In the genomic region with DNA sequence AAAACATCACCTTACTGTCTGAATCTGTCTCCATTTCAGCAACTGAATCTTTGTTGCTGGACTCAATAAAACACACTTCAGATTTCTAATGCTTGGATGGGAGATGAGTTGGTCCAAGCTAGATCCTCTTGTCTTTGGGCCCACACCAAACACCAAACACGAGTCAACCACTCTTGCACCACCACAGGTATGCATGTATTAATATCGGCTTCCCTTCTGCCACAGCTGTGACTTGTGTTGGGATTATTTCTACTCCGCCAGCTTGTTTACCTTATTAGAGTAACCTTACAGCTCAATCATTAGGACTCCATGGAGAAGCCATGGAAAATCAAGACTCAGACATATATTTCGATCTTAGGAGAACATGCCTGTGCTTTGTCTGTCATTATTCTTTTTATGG, we compare ENCODE assay signal across 11 cellular contexts. TPM values are rescaled to one million over a fixed set of nuclear protein-coding genes. Genes with fewer than 3 reads are reported as not detected.
DNase-seq lines count a peak whose midpoint lies in the region; ATAC-seq and TF ChIP-seq lines count a peak whose summit lies in the region.
"Had no signal": no experiment of that assay in that cellular context is flagged by ENCODE, and none has a peak within 500 bp of the region (broad histone marks: within the 10 kb centered on the region; RNA-seq: fewer than 3 reads in every experiment).

No MANE protein-coding gene starts in this region.

- peaks cover 0 to 4% (median 0%) of the 10 kb centered on the region in 3 donors for H3K9me3 Mint-ChIP-seq in IgD-negative memory B cell
- H3K9me3 Mint-ChIP-seq in stimulated activated memory B cell treated with anti-CD40 and anti-IgM and Interleukin-4, amounts not matched to agents 10 μg/mL and 1 μg/mL and 100 μg/mL, for 72 hours, result peaks cover 5% of the 10 kb centered on the region
- H3K9me3 Mint-ChIP-seq: CD4-positive, CD25-positive, alpha-beta regulatory T cell had no signal

- H3K36me3 Mint-ChIP-seq in IgD-negative memory B cell (peaks cover 2% of the 10 kb centered on the region), T-helper 17 cell (ENCODE audit: low read depth) (peaks cover 2% of the 10 kb centered on the region)
- peaks cover 27% of the 10 kb centered on the region for H3K36me3 Mint-ChIP-seq in stimulated activated memory B cell treated with anti-CD40 and anti-IgM and Interleukin-4, amounts not matched to agents 10 μg/mL and 1 μg/mL and 100 μg/mL, for 72 hours
- H3K36me3 Mint-ChIP-seq: CD4-positive, CD25-positive, alpha-beta regulatory T cell had no signal

- H3K9me3 ChIP-seq in T-helper 17 cell (ENCODE audit: control insufficient read depth, low read length, poor library complexity, severe bottlenecking) (no peaks in the 10 kb centered on the region), vagina (no peaks in the 10 kb centered on the region)

- peak; percentile 34 for DNase-seq in AG10803 (ENCODE audit: low read depth)
- DNase-seq in T-helper 17 cell, result no peak
- DNase-seq in DMS153 treated with DMSO at 0.1 percent for 48 hours (lab: John Stamatoyannopoulos, UW; ENCODE audit: unreplicated experiment), result no peak
- no peak for DNase-seq in vagina (ENCODE audit: extremely low spot score in 2 of 2)
- DNase-seq: CD4-positive, CD25-positive, alpha-beta regulatory T cell; GOT3; H9 had no signal

- ATAC-seq in T-helper 17 cell (no peak), GM19395 (IDR thresholded peaks at IDR 0.05; ENCODE audit: unreplicated experiment) (no peak)
- ATAC-seq in stimulated activated memory B cell treated with anti-CD40 and anti-IgM and Interleukin-4, amounts not matched to agents 10 μg/mL and 1 μg/mL and 100 μg/mL, for 72 hours, result no peak

- no peak overlapping the region for H3K27ac ChIP-seq in vagina

- H3K27ac Mint-ChIP-seq in IgD-negative memory B cell (peak overlapping the region in 2 of 3 donors; percentile 7 to 16), T-helper 17 cell (peak overlapping the region; percentile 8)
- peak overlapping the region; percentile 19 for H3K27ac Mint-ChIP-seq in stimulated activated memory B cell treated with anti-CD40 and anti-IgM and Interleukin-4, amounts not matched to agents 10 μg/mL and 1 μg/mL and 100 μg/mL, for 72 hours

- H3K4me3 Mint-ChIP-seq in IgD-negative memory B cell (no peak overlapping the region), T-helper 17 cell (no peak overlapping the region)
- H3K4me3 Mint-ChIP-seq in stimulated activated memory B cell treated with anti-CD40 and anti-IgM and Interleukin-4, amounts not matched to agents 10 μg/mL and 1 μg/mL and 100 μg/mL, for 72 hours, result no peak overlapping the region
- H3K4me3 Mint-ChIP-seq: CD4-positive, CD25-positive, alpha-beta regulatory T cell; H9 had no signal

- H3K4me3 ChIP-seq in AG10803 (ENCODE audit: low read length) (no peak overlapping the region), vagina (no peak overlapping the region)
- H3K4me3 ChIP-seq: BLaER1 treated with 17β-estradiol and CSF1 and Interleukin-3, amounts not matched to agents 10 nM and 100 nM had no signal

- TF ChIP-seq POLR2A in vagina (IDR thresholded peaks at IDR 0.05), result no peak

- H3K4me1 ChIP-seq in vagina, result peaks cover 24% of the 10 kb centered on the region

- H3K36me3 ChIP-seq in vagina, result peaks cover 0 to 3% of the 10 kb centered on the region in 2 donors

- no peaks in the 10 kb centered on the region for H3K27me3 ChIP-seq in vagina
- H3K27me3 ChIP-seq: BLaER1 treated with 17β-estradiol and CSF1 and Interleukin-3, amounts not matched to agents 10 nM and 100 nM had no signal

- H3K27me3 Mint-ChIP-seq in IgD-negative memory B cell (no peaks in the 10 kb centered on the region), T-helper 17 cell (no peaks in the 10 kb centered on the region)
- H3K27me3 Mint-ChIP-seq in stimulated activated memory B cell treated with anti-CD40 and anti-IgM and Interleukin-4, amounts not matched to agents 10 μg/mL and 1 μg/mL and 100 μg/mL, for 72 hours, result no peaks in the 10 kb centered on the region
- H3K27me3 Mint-ChIP-seq: CD4-positive, CD25-positive, alpha-beta regulatory T cell had no signal

- TF ChIP-seq CTCF in AG10803 (conservative IDR thresholded peaks at IDR 0.05; ENCODE audit: low read length) (no peak), vagina (IDR thresholded peaks at IDR 0.05) (no peak)

- intact Hi-C loops in vagina (cut with DNase I), result no loop called here

- H3K4me1 Mint-ChIP-seq in IgD-negative memory B cell (peaks cover 20 to 30% (median 24%) of the 10 kb centered on the region in 3 donors), T-helper 17 cell (peaks cover 31% of the 10 kb centered on the region)
- H3K4me1 Mint-ChIP-seq in stimulated activated memory B cell treated with anti-CD40 and anti-IgM and Interleukin-4, amounts not matched to agents 10 μg/mL and 1 μg/mL and 100 μg/mL, for 72 hours, result peaks cover 38% of the 10 kb centered on the region

RNA-seq across cellular contexts. Expression of a gene that starts 49.9 kb away (rescaled TPM):
- 0.80 TPM for polyA plus RNA-seq in IgD-negative memory B cell
- total RNA-seq in T-helper 17 cell (10 to 100 TPM; 33.8 to 57.3 TPM), vagina (27.3 TPM)
